ENCODE assay signal across 1 cellular context in the genomic region with DNA sequence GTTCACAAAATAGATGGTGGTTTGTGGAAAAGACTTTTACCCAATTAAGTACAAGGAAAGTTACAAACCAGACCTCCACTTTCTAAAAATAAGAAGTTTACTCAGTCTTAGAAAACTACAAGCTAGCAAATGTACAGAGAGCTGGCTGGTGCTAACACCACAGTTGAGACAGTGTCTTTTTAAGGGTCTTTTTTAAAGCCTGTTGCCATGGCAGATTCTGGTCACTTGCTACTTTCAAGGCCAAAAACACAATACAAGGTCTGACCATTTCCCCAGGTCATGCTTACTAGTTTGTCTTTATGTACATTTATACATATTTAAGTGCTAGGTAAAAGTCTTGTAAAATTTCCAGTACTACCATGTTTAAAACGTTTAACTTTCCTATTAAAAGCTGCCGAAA.
TF ChIP-seq lines count a peak whose summit lies in the region.

No MANE protein-coding gene starts in this region.

TF ChIP-seq in GM12878, 131 proteins besides CTCF, POLR2A, EP300 and RAD21:
- TF ChIP-seq, protein P1, sequence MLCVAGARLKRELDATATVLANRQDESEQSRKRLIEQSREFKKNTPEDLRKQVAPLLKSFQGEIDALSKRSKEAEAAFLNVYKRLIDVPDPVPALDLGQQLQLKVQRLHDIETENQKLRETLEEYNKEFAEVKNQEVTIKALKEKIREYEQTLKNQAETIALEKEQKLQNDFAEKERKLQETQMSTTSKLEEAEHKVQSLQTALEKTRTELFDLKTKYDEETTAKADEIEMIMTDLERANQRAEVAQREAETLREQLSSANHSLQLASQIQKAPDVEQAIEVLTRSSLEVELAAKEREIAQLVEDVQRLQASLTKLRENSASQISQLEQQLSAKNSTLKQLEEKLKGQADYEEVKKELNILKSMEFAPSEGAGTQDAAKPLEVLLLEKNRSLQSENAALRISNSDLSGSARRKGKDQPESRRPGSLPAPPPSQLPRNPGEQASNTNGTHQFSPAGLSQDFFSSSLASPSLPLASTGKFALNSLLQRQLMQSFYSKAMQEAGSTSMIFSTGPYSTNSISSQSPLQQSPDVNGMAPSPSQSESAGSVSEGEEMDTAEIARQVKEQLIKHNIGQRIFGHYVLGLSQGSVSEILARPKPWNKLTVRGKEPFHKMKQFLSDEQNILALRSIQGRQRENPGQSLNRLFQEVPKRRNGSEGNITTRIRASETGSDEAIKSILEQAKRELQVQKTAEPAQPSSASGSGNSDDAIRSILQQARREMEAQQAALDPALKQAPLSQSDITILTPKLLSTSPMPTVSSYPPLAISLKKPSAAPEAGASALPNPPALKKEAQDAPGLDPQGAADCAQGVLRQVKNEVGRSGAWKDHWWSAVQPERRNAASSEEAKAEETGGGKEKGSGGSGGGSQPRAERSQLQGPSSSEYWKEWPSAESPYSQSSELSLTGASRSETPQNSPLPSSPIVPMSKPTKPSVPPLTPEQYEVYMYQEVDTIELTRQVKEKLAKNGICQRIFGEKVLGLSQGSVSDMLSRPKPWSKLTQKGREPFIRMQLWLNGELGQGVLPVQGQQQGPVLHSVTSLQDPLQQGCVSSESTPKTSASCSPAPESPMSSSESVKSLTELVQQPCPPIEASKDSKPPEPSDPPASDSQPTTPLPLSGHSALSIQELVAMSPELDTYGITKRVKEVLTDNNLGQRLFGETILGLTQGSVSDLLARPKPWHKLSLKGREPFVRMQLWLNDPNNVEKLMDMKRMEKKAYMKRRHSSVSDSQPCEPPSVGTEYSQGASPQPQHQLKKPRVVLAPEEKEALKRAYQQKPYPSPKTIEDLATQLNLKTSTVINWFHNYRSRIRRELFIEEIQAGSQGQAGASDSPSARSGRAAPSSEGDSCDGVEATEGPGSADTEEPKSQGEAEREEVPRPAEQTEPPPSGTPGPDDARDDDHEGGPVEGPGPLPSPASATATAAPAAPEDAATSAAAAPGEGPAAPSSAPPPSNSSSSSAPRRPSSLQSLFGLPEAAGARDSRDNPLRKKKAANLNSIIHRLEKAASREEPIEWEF (IDR thresholded peaks at IDR 0.05; ENCODE audit: insufficient replicate concordance, low read depth, low read length): no peak
- TF ChIP-seq POLR2AphosphoS5 (IDR thresholded peaks at IDR 0.05; ENCODE audit: low read length) (peak; percentile 74), BACH1 (IDR thresholded peaks at IDR 0.05; ENCODE audit: borderline replicate concordance) (peak; percentile 78), ZBED1 (IDR thresholded peaks at IDR 0.05; ENCODE audit: borderline replicate concordance) (no peak)
- TF ChIP-seq, protein P2, sequence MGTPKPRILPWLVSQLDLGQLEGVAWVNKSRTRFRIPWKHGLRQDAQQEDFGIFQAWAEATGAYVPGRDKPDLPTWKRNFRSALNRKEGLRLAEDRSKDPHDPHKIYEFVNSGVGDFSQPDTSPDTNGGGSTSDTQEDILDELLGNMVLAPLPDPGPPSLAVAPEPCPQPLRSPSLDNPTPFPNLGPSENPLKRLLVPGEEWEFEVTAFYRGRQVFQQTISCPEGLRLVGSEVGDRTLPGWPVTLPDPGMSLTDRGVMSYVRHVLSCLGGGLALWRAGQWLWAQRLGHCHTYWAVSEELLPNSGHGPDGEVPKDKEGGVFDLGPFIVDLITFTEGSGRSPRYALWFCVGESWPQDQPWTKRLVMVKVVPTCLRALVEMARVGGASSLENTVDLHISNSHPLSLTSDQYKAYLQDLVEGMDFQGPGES (IDR thresholded peaks at IDR 0.05): no peak
